ENCODE assay signal across 1 cellular context in genomic region chr3:113556556-113557335, GRCh38.
TF ChIP-seq lines count a peak whose summit lies in the region.

No MANE protein-coding gene starts in this region.

TF ChIP-seq in HCT116, 20 proteins besides CTCF, POLR2A, EP300 and RAD21:
- no peak for TF ChIP-seq ELF1 (IDR thresholded peaks at IDR 0.05; ENCODE audit: borderline replicate concordance, low read depth)
